8 cellular contexts compared by ENCODE assay signal in genomic region chr14:69398053-69398817, GRCh38. TPM values are rescaled to one million over a fixed set of nuclear protein-coding genes. Genes with fewer than 3 reads are reported as not detected.
DNase-seq lines count a peak whose midpoint lies in the region; ATAC-seq, FAIRE-seq and TF ChIP-seq lines count a peak whose summit lies in the region.

TSS of gene ERH (minus strand) at chr14:69398299. CDS start at chr14:69398233, 66 bp downstream.
TSS of gene SLC39A9 (plus strand) at chr14:69398692. CDS start at chr14:69399370, 678 bp downstream.

- peak within 1 kb of the TSS; percentile 86 for H3K4me3 ChIP-seq in HUES64 (ENCODE audit: low read length)
- H3K4me3 ChIP-seq in OCI-LY1 (ENCODE audit: low read depth, low read length, poor library complexity, severe bottlenecking) = peak within 1 kb of the TSS; percentile 98
- H3K4me3 ChIP-seq in mesodermal cell (ENCODE audit: extremely low read depth, insufficient read depth, low read length, poor library complexity, severe bottlenecking) = peak within 1 kb of the TSS; percentile 91

- CTCF ChIA-PET in Calu3 (lab: Charles Lee) = interaction anchor here (0.8 to 1.7 kb wide), 3 partner anchors 22 to 62 kb away, joined by 3 to 10 read pairs (median 3); no protein-coding TSS in a partner anchor

- peaks cover 84% of the 10 kb centered on the region for H3K79me2 ChIP-seq in OCI-LY1 (ENCODE audit: insufficient read depth, low read length)

- H3K9me3 ChIP-seq in HUES64 (ENCODE audit: insufficient read depth, low read depth, low read length) = no peaks in the 10 kb centered on the region
- no peaks in the 10 kb centered on the region for H3K9me3 ChIP-seq in OCI-LY1 (ENCODE audit: low read length)
- no peaks in the 10 kb centered on the region for H3K9me3 ChIP-seq in mesodermal cell (ENCODE audit: control insufficient read depth, low read length)

- H3K36me3 Mint-ChIP-seq in Calu3 (ENCODE audit: insufficient read depth, unreplicated experiment) = peaks cover 72% of the 10 kb centered on the region

- peak; percentile 93 for FAIRE-seq in endometrium (lab: Jason Lieb, UNC)

- peak; percentile 87 for DNase-seq in Calu3
- peak; percentile 93 for DNase-seq in activated CD8-positive, alpha-beta memory T cell treated with anti-CD3 and anti-CD28 coated beads, Interleukin-2, amount 50 U/mL, for 4 hours
- peak; percentile 84 to 93 for DNase-seq in stimulated activated CD8-positive, alpha-beta memory T cell treated with anti-CD3 and anti-CD28 coated beads, Interleukin-15, amount 100 ng/mL, for 4 hours (ENCODE audit: low read depth in 2 of 2)

- peak within 1 kb of the TSS; percentile 89 for H3K27ac ChIP-seq in HUES64 (ENCODE audit: low read depth, low read length)
- H3K27ac ChIP-seq in OCI-LY1 (ENCODE audit: low read depth, low read length, poor library complexity, severe bottlenecking) = peak within 1 kb of the TSS; percentile 81
- H3K27ac ChIP-seq in mesodermal cell (ENCODE audit: low read depth, low read length, severe bottlenecking) = peak within 1 kb of the TSS; percentile 81

- no peak within 1 kb of the TSS for H2AFZ ChIP-seq in OCI-LY1 (ENCODE audit: low read length)

- no TSS peak for BruUV-seq in Calu3 (replicated peaks; lab: Mats Ljungman, UMichigan)

- no peaks in the 10 kb centered on the region for H3K9me3 Mint-ChIP-seq in Calu3 (ENCODE audit: low read depth, unreplicated experiment)

- peaks cover 20% of the 10 kb centered on the region for H3K4me1 ChIP-seq in HUES64 (ENCODE audit: insufficient read depth, low read length)
- H3K4me1 ChIP-seq in OCI-LY1 (ENCODE audit: insufficient read depth, low read length, severe bottlenecking) = peaks cover 57% of the 10 kb centered on the region
- peaks cover 10% of the 10 kb centered on the region for H3K4me1 ChIP-seq in mesodermal cell (ENCODE audit: control insufficient read depth, insufficient read depth, low read length, poor library complexity, severe bottlenecking)

- H3K27me3 ChIP-seq in HUES64 (ENCODE audit: insufficient read depth, low read length) (no peaks in the 10 kb centered on the region), OCI-LY1 (ENCODE audit: insufficient read depth, low read length) (no peaks in the 10 kb centered on the region)

- no peak for TF ChIP-seq CTCF in Calu3 (IDR thresholded peaks at IDR 0.05; ENCODE audit: unreplicated experiment)
- TF ChIP-seq CTCF in OCI-LY1 (IDR thresholded peaks at IDR 0.05; ENCODE audit: low read length) = no peak

- no peaks in the 10 kb centered on the region for H4K20me1 ChIP-seq in OCI-LY1 (ENCODE audit: insufficient read depth, low read length)

- peak within 1 kb of the TSS; percentile 95 for H3K9ac ChIP-seq in HUES64 (ENCODE audit: low read depth, low read length)
- peak within 1 kb of the TSS; percentile 90 for H3K9ac ChIP-seq in OCI-LY1 (ENCODE audit: low read length)

- H3K27me3 Mint-ChIP-seq in Calu3 (ENCODE audit: unreplicated experiment) = no peaks in the 10 kb centered on the region

- H3K27ac Mint-ChIP-seq in Calu3 (ENCODE audit: unreplicated experiment) = peak within 1 kb of the TSS; percentile 98

- H3K36me3 ChIP-seq in HUES64 (ENCODE audit: insufficient read depth, low read length) = peaks cover 38% of the 10 kb centered on the region
- peaks cover 40% of the 10 kb centered on the region for H3K36me3 ChIP-seq in OCI-LY1 (ENCODE audit: insufficient read depth, low read length)
- peaks cover 39% of the 10 kb centered on the region for H3K36me3 ChIP-seq in mesodermal cell (ENCODE audit: control insufficient read depth, insufficient read depth, low read length)

- H3K9me2 ChIP-seq in OCI-LY1 (ENCODE audit: low read depth, low read length) = no peaks in the 10 kb centered on the region

- under 1% methylated on average over 53 of the region's 53 CpGs for WGBS in HUES64
- 0% methylated on average over 41 to 43 of the region's 53 CpGs for WGBS in mesodermal cell (ENCODE audit: insufficient coverage in 2 of 2), 2 experiments

- peak within 1 kb of the TSS; percentile 74 for H3K4me3 Mint-ChIP-seq in Calu3 (ENCODE audit: low read depth, unreplicated experiment)

- intact Hi-C loops in Calu3 (cut with micrococcal nuclease; ENCODE audit: unreplicated experiment) = loop anchor here (2.0 to 5.0 kb wide), 2 partner anchors 55 to 151 kb away; no protein-coding TSS in a partner anchor

- no peaks in the 10 kb centered on the region for H3F3A ChIP-seq in OCI-LY1 (ENCODE audit: insufficient read depth, low read length)

- peak; percentile 90 for ATAC-seq in GM21447 (IDR thresholded peaks at IDR 0.05; ENCODE audit: unreplicated experiment)

- H3K4me1 Mint-ChIP-seq in Calu3 (ENCODE audit: low read depth, unreplicated experiment) = peaks cover 22% of the 10 kb centered on the region

- peak within 1 kb of the TSS; percentile 99 for H3K4me2 ChIP-seq in OCI-LY1 (ENCODE audit: low read length)

RNA-seq across cellular contexts. Expression of gene ERH, which starts in this region (rescaled TPM):
- total RNA-seq in Calu3 (2022) = 313 and 343 TPM in 2 replicates
- 302 TPM for polyA plus RNA-seq in HUES64 (2013, experiment 1 of 2)
- 274 TPM for polyA plus RNA-seq in HUES64 (2013, experiment 2 of 2)
- 227 TPM for polyA plus RNA-seq in mesodermal cell (2013, experiment 1 of 2)
- 244 TPM for polyA plus RNA-seq in mesodermal cell (2013, experiment 2 of 2)

RNA-seq across cellular contexts. Expression of gene SLC39A9, which starts in this region (rescaled TPM):
- total RNA-seq in Calu3 (2022) = 88.3 and 94.7 TPM in 2 replicates
- 27.9 TPM for polyA plus RNA-seq in HUES64 (2013, experiment 1 of 2)
- polyA plus RNA-seq in HUES64 (2013, experiment 2 of 2) = 26.0 TPM
- polyA plus RNA-seq in mesodermal cell (2013, experiment 1 of 2) = 37.7 TPM
- polyA plus RNA-seq in mesodermal cell (2013, experiment 2 of 2) = 38.7 TPM

Comparison
In these comparisons a context has a peak if more than half of its experiments do, and no peak if none do; other contexts are left out.
1. Peak in every context shown above with its lines: DNase-seq, ATAC-seq, H3K4me3 ChIP-seq and H3K27ac ChIP-seq.